8 cellular contexts compared by ENCODE assay signal in genomic region chr12:90959538-90960139, GRCh38. TPM values are rescaled to one million over a fixed set of nuclear protein-coding genes. Genes with fewer than 3 reads are reported as not detected.
DNase-seq lines count a peak whose midpoint lies in the region; ATAC-seq, FAIRE-seq and TF ChIP-seq lines count a peak whose summit lies in the region.

No MANE protein-coding gene starts in this region.

- no peaks in the 10 kb centered on the region for H3K4me1 ChIP-seq in Peyer's patch

- no peak for FAIRE-seq in HTR-8/SVneo (lab: Jason Lieb, UNC)

- no peak overlapping the region for H3K4me3 ChIP-seq in Peyer's patch

- H3K27me3 ChIP-seq in Peyer's patch: no peaks in the 10 kb centered on the region

- no peak overlapping the region for H3K27ac ChIP-seq in Peyer's patch

- no peaks in the 10 kb centered on the region for H3K9me3 Mint-ChIP-seq in activated CD4-positive, alpha-beta T cell treated with anti-CD3 and anti-CD28 coated beads, Interleukin-2, amount 10 ng/mL, durations not matched to agents 24 days and 14 days
- H3K9me3 Mint-ChIP-seq in endothelial cell (ENCODE audit: unreplicated experiment) (no peaks in the 10 kb centered on the region), naive B cell (no peaks in the 10 kb centered on the region)
- peaks cover 3% of the 10 kb centered on the region for H3K9me3 Mint-ChIP-seq in stimulated activated memory B cell treated with anti-CD40 and anti-IgM and Interleukin-4, amounts not matched to agents 10 μg/mL and 1 μg/mL and 100 μg/mL, for 72 hours

- TF ChIP-seq CTCF in Peyer's patch (IDR thresholded peaks at IDR 0.05): peak in 5 of 6 experiments; percentile 30 to 66 (median 62)
- peak; percentile 70 for TF ChIP-seq CTCF in endothelial cell (IDR thresholded peaks at IDR 0.05; ENCODE audit: unreplicated experiment)

- DNase-seq in activated CD4-positive, alpha-beta T cell treated with anti-CD3 and anti-CD28 coated beads, Interleukin-2, amount 10 ng/mL, durations not matched to agents 24 days and 14 days: peak; percentile 69
- DNase-seq in activated CD4-positive, alpha-beta T cell treated with anti-CD3 and anti-CD28 coated beads, Interleukin-2, amount 50 U/mL, for 4 hours: no peak
- DNase-seq in HTR-8/SVneo (ENCODE audit: insufficient read length, low spot score): peak; percentile 35
- no peak for DNase-seq in Peyer's patch
- DNase-seq in endothelial cell (ENCODE audit: low spot score): peak; percentile 26
- peak; percentile 23 for DNase-seq in naive B cell

- no peaks in the 10 kb centered on the region for H3K4me1 Mint-ChIP-seq in activated CD4-positive, alpha-beta T cell treated with anti-CD3 and anti-CD28 coated beads, Interleukin-2, amount 10 ng/mL, durations not matched to agents 24 days and 14 days
- H3K4me1 Mint-ChIP-seq in endothelial cell (ENCODE audit: unreplicated experiment) (no peaks in the 10 kb centered on the region), naive B cell (no peaks in the 10 kb centered on the region)
- H3K4me1 Mint-ChIP-seq in stimulated activated memory B cell treated with anti-CD40 and anti-IgM and Interleukin-4, amounts not matched to agents 10 μg/mL and 1 μg/mL and 100 μg/mL, for 72 hours: no peaks in the 10 kb centered on the region

- no peak for TF ChIP-seq POLR2A in Peyer's patch (IDR thresholded peaks at IDR 0.05)

- H3K9me3 ChIP-seq in Peyer's patch: no peaks in the 10 kb centered on the region

- ATAC-seq in GM21529 (IDR thresholded peaks at IDR 0.05; ENCODE audit: unreplicated experiment): peak; percentile 87
- ATAC-seq in naive B cell (ENCODE audit: low read depth in 2 of 2): peak; percentile 34 to 48
- no peak for ATAC-seq in stimulated activated memory B cell treated with anti-CD40 and anti-IgM and Interleukin-4, amounts not matched to agents 10 μg/mL and 1 μg/mL and 100 μg/mL, for 72 hours

- H3K36me3 ChIP-seq in Peyer's patch: no peaks in the 10 kb centered on the region

- H3K36me3 Mint-ChIP-seq in activated CD4-positive, alpha-beta T cell treated with anti-CD3 and anti-CD28 coated beads, Interleukin-2, amount 10 ng/mL, durations not matched to agents 24 days and 14 days (ENCODE audit: low read depth): no peaks in the 10 kb centered on the region
- H3K36me3 Mint-ChIP-seq in endothelial cell (ENCODE audit: low read depth, unreplicated experiment): no peaks in the 10 kb centered on the region
- H3K36me3 Mint-ChIP-seq in naive B cell: no peaks in the 10 kb centered on the region
- H3K36me3 Mint-ChIP-seq in stimulated activated memory B cell treated with anti-CD40 and anti-IgM and Interleukin-4, amounts not matched to agents 10 μg/mL and 1 μg/mL and 100 μg/mL, for 72 hours: no peaks in the 10 kb centered on the region

- intact Hi-C loops in activated CD4-positive, alpha-beta T cell treated with anti-CD3 and anti-CD28 coated beads, Interleukin-2, amount 10 ng/mL, durations not matched to agents 24 days and 14 days (cut with micrococcal nuclease): no loop called here

- no peak overlapping the region for H3K27ac Mint-ChIP-seq in activated CD4-positive, alpha-beta T cell treated with anti-CD3 and anti-CD28 coated beads, Interleukin-2, amount 10 ng/mL, durations not matched to agents 24 days and 14 days
- H3K27ac Mint-ChIP-seq in endothelial cell (ENCODE audit: unreplicated experiment) (no peak overlapping the region), naive B cell (no peak overlapping the region)
- H3K27ac Mint-ChIP-seq in stimulated activated memory B cell treated with anti-CD40 and anti-IgM and Interleukin-4, amounts not matched to agents 10 μg/mL and 1 μg/mL and 100 μg/mL, for 72 hours: no peak overlapping the region

- no peaks in the 10 kb centered on the region for H3K27me3 Mint-ChIP-seq in activated CD4-positive, alpha-beta T cell treated with anti-CD3 and anti-CD28 coated beads, Interleukin-2, amount 10 ng/mL, durations not matched to agents 24 days and 14 days
- H3K27me3 Mint-ChIP-seq in endothelial cell (ENCODE audit: unreplicated experiment) (no peaks in the 10 kb centered on the region), naive B cell (peaks cover 0 to 3% (median 0%) of the 10 kb centered on the region in 3 donors)
- H3K27me3 Mint-ChIP-seq in stimulated activated memory B cell treated with anti-CD40 and anti-IgM and Interleukin-4, amounts not matched to agents 10 μg/mL and 1 μg/mL and 100 μg/mL, for 72 hours: peaks cover 8% of the 10 kb centered on the region

- no peak overlapping the region for H3K4me3 Mint-ChIP-seq in activated CD4-positive, alpha-beta T cell treated with anti-CD3 and anti-CD28 coated beads, Interleukin-2, amount 10 ng/mL, durations not matched to agents 24 days and 14 days
- no peak overlapping the region for H3K4me3 Mint-ChIP-seq in endothelial cell (ENCODE audit: unreplicated experiment)
- H3K4me3 Mint-ChIP-seq in naive B cell: no peak overlapping the region
- H3K4me3 Mint-ChIP-seq in stimulated activated memory B cell treated with anti-CD40 and anti-IgM and Interleukin-4, amounts not matched to agents 10 μg/mL and 1 μg/mL and 100 μg/mL, for 72 hours: no peak overlapping the region

RNA-seq across cellular contexts. Expression of gene CCER1, which starts 4.7 kb away (rescaled TPM):
- total RNA-seq in activated CD4-positive, alpha-beta T cell treated with anti-CD3 and anti-CD28 coated beads, Interleukin-2, amount 10 ng/mL, durations not matched to agents 24 days and 14 days: not detected in 2 replicates
- not detected for total RNA-seq in Peyer's patch
- not detected for total RNA-seq in endothelial cell (ENCODE audit: unreplicated experiment)
- polyA plus RNA-seq in naive B cell (ENCODE audit: low read depth in 6 of 6): not detected

RNA-seq across cellular contexts. Expression of gene EPYC, which starts 45.1 kb away (rescaled TPM):
- total RNA-seq in activated CD4-positive, alpha-beta T cell treated with anti-CD3 and anti-CD28 coated beads, Interleukin-2, amount 10 ng/mL, durations not matched to agents 24 days and 14 days: not detected in 2 replicates
- total RNA-seq in Peyer's patch (not detected), endothelial cell (ENCODE audit: unreplicated experiment) (not detected)
- polyA plus RNA-seq in naive B cell (ENCODE audit: low read depth in 6 of 6): not detected

Comparison
In these comparisons a context has a peak if more than half of its experiments do, and no peak if none do; other contexts are left out.
1. DNase-seq: peak in activated CD4-positive, alpha-beta T cell treated with anti-CD3 and anti-CD28 coated beads, Interleukin-2, amount 10 ng/mL, durations not matched to agents 24 days and 14 days (single experiment), HTR-8/SVneo (single experiment), endothelial cell (single experiment) and naive B cell (single experiment); none in activated CD4-positive, alpha-beta T cell treated with anti-CD3 and anti-CD28 coated beads, Interleukin-2, amount 50 U/mL, for 4 hours (0 of 2) and Peyer's patch (0 of 3).